2 cellular contexts compared by ENCODE assay signal in the genomic region with DNA sequence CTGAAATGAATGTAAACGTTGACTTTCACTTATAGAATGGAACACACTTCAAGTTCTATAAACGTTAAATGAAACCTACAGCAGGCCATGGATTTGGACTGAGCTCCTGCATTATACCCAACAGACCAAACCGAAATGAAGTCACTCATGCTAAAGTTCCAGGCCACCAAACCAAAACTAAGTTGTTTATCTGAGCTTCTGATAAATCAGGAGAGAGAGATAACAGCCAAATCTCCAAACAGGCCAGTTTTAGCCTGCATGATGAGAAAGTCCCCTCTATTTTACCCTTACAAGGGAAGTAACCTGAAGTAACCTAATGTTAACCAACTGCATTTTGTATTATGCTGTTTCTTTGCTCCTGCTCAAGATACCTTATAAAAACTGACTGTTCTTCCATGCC.
TF ChIP-seq lines count a peak whose summit lies in the region.

No MANE protein-coding gene starts in this region.

TF ChIP-seq in IMR-90, 13 proteins besides CTCF, POLR2A, EP300 and RAD21:
- TF ChIP-seq MAFK (IDR thresholded peaks at IDR 0.05; ENCODE audit: low read depth, low read length) (no peak), RCOR1 (IDR thresholded peaks at IDR 0.05; ENCODE audit: insufficient replicate concordance, low read length) (no peak), CHD1 (IDR thresholded peaks at IDR 0.05; ENCODE audit: low read depth, low read length) (no peak), RFX5 (IDR thresholded peaks at IDR 0.05; ENCODE audit: low read depth, low read length) (no peak), MXI1 (IDR thresholded peaks at IDR 0.05; ENCODE audit: borderline replicate concordance, low read depth, low read length) (no peak), NFE2L2 (IDR thresholded peaks at IDR 0.05; ENCODE audit: low read depth, low read length) (no peak)
- TF ChIP-seq, protein P1, sequence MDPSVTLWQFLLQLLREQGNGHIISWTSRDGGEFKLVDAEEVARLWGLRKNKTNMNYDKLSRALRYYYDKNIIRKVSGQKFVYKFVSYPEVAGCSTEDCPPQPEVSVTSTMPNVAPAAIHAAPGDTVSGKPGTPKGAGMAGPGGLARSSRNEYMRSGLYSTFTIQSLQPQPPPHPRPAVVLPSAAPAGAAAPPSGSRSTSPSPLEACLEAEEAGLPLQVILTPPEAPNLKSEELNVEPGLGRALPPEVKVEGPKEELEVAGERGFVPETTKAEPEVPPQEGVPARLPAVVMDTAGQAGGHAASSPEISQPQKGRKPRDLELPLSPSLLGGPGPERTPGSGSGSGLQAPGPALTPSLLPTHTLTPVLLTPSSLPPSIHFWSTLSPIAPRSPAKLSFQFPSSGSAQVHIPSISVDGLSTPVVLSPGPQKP (IDR thresholded peaks at IDR 0.05; ENCODE audit: borderline replicate concordance, low read depth, low read length) = no peak
- TF ChIP-seq, protein P2, sequence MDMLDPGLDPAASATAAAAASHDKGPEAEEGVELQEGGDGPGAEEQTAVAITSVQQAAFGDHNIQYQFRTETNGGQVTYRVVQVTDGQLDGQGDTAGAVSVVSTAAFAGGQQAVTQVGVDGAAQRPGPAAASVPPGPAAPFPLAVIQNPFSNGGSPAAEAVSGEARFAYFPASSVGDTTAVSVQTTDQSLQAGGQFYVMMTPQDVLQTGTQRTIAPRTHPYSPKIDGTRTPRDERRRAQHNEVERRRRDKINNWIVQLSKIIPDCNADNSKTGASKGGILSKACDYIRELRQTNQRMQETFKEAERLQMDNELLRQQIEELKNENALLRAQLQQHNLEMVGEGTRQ (IDR thresholded peaks at IDR 0.05; ENCODE audit: low read depth, low read length) = no peak
TF ChIP-seq in IMR-90: peak in this region for 0.

TF ChIP-seq in WTC11, 78 proteins besides CTCF, POLR2A, EP300 and RAD21:
- TF ChIP-seq CREB1 (CRISPR knock-in tag; IDR thresholded peaks at IDR 0.05) (no peak), FOXK1 (CRISPR knock-in tag; IDR thresholded peaks at IDR 0.05) (no peak), FOXJ3 (CRISPR knock-in tag; IDR thresholded peaks at IDR 0.05; ENCODE audit: borderline replicate concordance) (no peak), EMX1 (CRISPR knock-in tag; IDR thresholded peaks at IDR 0.05) (no peak), JUN (CRISPR knock-in tag; IDR thresholded peaks at IDR 0.05) (no peak), ZBTB21 (CRISPR knock-in tag; IDR thresholded peaks at IDR 0.05; ENCODE audit: borderline replicate concordance) (no peak), ZNF317 (CRISPR knock-in tag; IDR thresholded peaks at IDR 0.05; ENCODE audit: borderline replicate concordance, low read depth) (no peak), FOXP1 (CRISPR knock-in tag; IDR thresholded peaks at IDR 0.05; ENCODE audit: borderline replicate concordance) (no peak), NFYB (CRISPR knock-in tag; conservative IDR thresholded peaks at IDR 0.05; ENCODE audit: low read depth) (no peak), MXD4 (CRISPR knock-in tag; IDR thresholded peaks at IDR 0.05; ENCODE audit: borderline replicate concordance) (no peak), RELA (CRISPR knock-in tag; IDR thresholded peaks at IDR 0.05; ENCODE audit: borderline replicate concordance) (no peak)
- TF ChIP-seq, protein P3, sequence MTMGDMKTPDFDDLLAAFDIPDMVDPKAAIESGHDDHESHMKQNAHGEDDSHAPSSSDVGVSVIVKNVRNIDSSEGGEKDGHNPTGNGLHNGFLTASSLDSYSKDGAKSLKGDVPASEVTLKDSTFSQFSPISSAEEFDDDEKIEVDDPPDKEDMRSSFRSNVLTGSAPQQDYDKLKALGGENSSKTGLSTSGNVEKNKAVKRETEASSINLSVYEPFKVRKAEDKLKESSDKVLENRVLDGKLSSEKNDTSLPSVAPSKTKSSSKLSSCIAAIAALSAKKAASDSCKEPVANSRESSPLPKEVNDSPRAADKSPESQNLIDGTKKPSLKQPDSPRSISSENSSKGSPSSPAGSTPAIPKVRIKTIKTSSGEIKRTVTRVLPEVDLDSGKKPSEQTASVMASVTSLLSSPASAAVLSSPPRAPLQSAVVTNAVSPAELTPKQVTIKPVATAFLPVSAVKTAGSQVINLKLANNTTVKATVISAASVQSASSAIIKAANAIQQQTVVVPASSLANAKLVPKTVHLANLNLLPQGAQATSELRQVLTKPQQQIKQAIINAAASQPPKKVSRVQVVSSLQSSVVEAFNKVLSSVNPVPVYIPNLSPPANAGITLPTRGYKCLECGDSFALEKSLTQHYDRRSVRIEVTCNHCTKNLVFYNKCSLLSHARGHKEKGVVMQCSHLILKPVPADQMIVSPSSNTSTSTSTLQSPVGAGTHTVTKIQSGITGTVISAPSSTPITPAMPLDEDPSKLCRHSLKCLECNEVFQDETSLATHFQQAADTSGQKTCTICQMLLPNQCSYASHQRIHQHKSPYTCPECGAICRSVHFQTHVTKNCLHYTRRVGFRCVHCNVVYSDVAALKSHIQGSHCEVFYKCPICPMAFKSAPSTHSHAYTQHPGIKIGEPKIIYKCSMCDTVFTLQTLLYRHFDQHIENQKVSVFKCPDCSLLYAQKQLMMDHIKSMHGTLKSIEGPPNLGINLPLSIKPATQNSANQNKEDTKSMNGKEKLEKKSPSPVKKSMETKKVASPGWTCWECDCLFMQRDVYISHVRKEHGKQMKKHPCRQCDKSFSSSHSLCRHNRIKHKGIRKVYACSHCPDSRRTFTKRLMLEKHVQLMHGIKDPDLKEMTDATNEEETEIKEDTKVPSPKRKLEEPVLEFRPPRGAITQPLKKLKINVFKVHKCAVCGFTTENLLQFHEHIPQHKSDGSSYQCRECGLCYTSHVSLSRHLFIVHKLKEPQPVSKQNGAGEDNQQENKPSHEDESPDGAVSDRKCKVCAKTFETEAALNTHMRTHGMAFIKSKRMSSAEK (CRISPR knock-in tag; IDR thresholded peaks at IDR 0.05; ENCODE audit: borderline replicate concordance) = no peak
- TF ChIP-seq, protein P4, sequence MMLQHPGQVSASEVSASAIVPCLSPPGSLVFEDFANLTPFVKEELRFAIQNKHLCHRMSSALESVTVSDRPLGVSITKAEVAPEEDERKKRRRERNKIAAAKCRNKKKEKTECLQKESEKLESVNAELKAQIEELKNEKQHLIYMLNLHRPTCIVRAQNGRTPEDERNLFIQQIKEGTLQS (CRISPR knock-in tag; conservative IDR thresholded peaks at IDR 0.05) = no peak
